Comparison of ENCODE assay signal across 8 cellular contexts in genomic region chr9:137027369-137028012, GRCh38. TPM values are rescaled to one million over a fixed set of nuclear protein-coding genes. Genes with fewer than 3 reads are reported as not detected.
DNase-seq lines count a peak whose midpoint lies in the region; ATAC-seq and TF ChIP-seq lines count a peak whose summit lies in the region.

No MANE protein-coding gene starts in this region.

- TF ChIP-seq POLR2A in right lobe of liver (IDR thresholded peaks at IDR 0.05) (no peak), transverse colon (IDR thresholded peaks at IDR 0.05) (no peak)

- in situ Hi-C loops in transverse colon (cut with MboI; ENCODE audit: low pct_ligation_motif_present in 1 of 4, low pct_unique_long_range_greater_than_20kb in 1 of 4, low sequenced_read_pairs in 3 of 4) = loop anchor here in 2 of 4 donors (25.0 kb wide), 1 partner anchor 240 kb away; the partner anchor contains the start of genes CCDC183 (in 2 of the 2) and TMEM141 (in 2 of the 2)

- H3K27me3 Mint-ChIP-seq in stimulated activated naive CD8-positive, alpha-beta T cell treated with anti-CD3 and anti-CD28 coated beads, Interleukin-15, Interleukin-2, amounts not matched to agents 100 ng/mL and 50 ng/mL, for 24 hours = no peaks in the 10 kb centered on the region

- 5% methylated on average over 4 of the region's 53 CpGs for WGBS in right lobe of liver (ENCODE audit: insufficient coverage, low coverage, low lambda C conversion rate, missing lambda C conversion rate)
- 12% methylated on average over 30 of the region's 53 CpGs; no CpG with 5 or more reads in 1 of the 2 donors for WGBS in transverse colon (ENCODE audit: low coverage in 1 of 2), 2 donors

- no peaks in the 10 kb centered on the region for H3K36me3 ChIP-seq in right lobe of liver
- no peaks in the 10 kb centered on the region for H3K36me3 ChIP-seq in transverse colon

- H3K4me1 ChIP-seq in right lobe of liver (peaks cover 0 to 58% (median 29%) of the 10 kb centered on the region in 4 donors), transverse colon (peaks cover 16 to 65% (median 47%) of the 10 kb centered on the region in 4 donors)

- H3K9me3 Mint-ChIP-seq in stimulated activated naive CD8-positive, alpha-beta T cell treated with anti-CD3 and anti-CD28 coated beads, Interleukin-15, Interleukin-2, amounts not matched to agents 100 ng/mL and 50 ng/mL, for 24 hours = no peaks in the 10 kb centered on the region

- TF ChIP-seq EP300 in transverse colon (IDR thresholded peaks at IDR 0.05; ENCODE audit: low read depth) = no peak

- ATAC-seq in stimulated activated naive CD8-positive, alpha-beta T cell treated with anti-CD3 and anti-CD28 coated beads, Interleukin-15, Interleukin-2, amounts not matched to agents 100 U/mL and 50 U/mL, for 24 hours = no peak
- peak in 1 of 4 donors; percentile 1 for ATAC-seq in right lobe of liver
- no peak for ATAC-seq in GM18519 (IDR thresholded peaks at IDR 0.05; ENCODE audit: low FRiP score, unreplicated experiment)
- ATAC-seq in HG03457 (IDR thresholded peaks at IDR 0.05; ENCODE audit: unreplicated experiment) = no peak

- H3K4me3 Mint-ChIP-seq in stimulated activated naive CD8-positive, alpha-beta T cell treated with anti-CD3 and anti-CD28 coated beads, Interleukin-15, Interleukin-2, amounts not matched to agents 100 ng/mL and 50 ng/mL, for 24 hours = peak overlapping the region; percentile 76

- peaks cover 35% of the 10 kb centered on the region for H3K4me1 Mint-ChIP-seq in stimulated activated naive CD8-positive, alpha-beta T cell treated with anti-CD3 and anti-CD28 coated beads, Interleukin-15, Interleukin-2, amounts not matched to agents 100 ng/mL and 50 ng/mL, for 24 hours (ENCODE audit: low read depth)

- H3K27me3 ChIP-seq in right lobe of liver = no peaks in the 10 kb centered on the region
- H3K27me3 ChIP-seq in transverse colon = no peaks in the 10 kb centered on the region

- H3K27ac Mint-ChIP-seq in stimulated activated naive CD8-positive, alpha-beta T cell treated with anti-CD3 and anti-CD28 coated beads, Interleukin-15, Interleukin-2, amounts not matched to agents 100 ng/mL and 50 ng/mL, for 24 hours = peak overlapping the region; percentile 18

- no peak for DNase-seq in stimulated activated naive CD8-positive, alpha-beta T cell treated with anti-CD3 and anti-CD28 coated beads, Interleukin-15, Interleukin-2, amounts not matched to agents 100 U/mL and 50 U/mL, for 24 hours
- DNase-seq in astrocyte of the hippocampus (ENCODE audit: low read depth, low spot score) (peak; percentile 57), right lobe of liver (peak in 1 of 3 donors; percentile 71), transverse colon (no peak), A172 (ENCODE audit: low spot score) (no peak)

- H3K4me3 ChIP-seq in right lobe of liver (peak overlapping the region; percentile 51 to 57 (median 56)), transverse colon (peak overlapping the region; percentile 30 to 54 (median 38))

- no peaks in the 10 kb centered on the region for H3K9me3 ChIP-seq in right lobe of liver
- no peaks in the 10 kb centered on the region for H3K9me3 ChIP-seq in transverse colon

- no peaks in the 10 kb centered on the region for H3K36me3 Mint-ChIP-seq in stimulated activated naive CD8-positive, alpha-beta T cell treated with anti-CD3 and anti-CD28 coated beads, Interleukin-15, Interleukin-2, amounts not matched to agents 100 ng/mL and 50 ng/mL, for 24 hours (ENCODE audit: low read depth)

- intact Hi-C loops in right lobe of liver (cut with DNase I) = no loop called here
- intact Hi-C loops in transverse colon (cut with DNase I; ENCODE audit: low total_unique reads) = no loop called here

- H3K27ac ChIP-seq in right lobe of liver (peak overlapping the region; percentile 24 to 73 (median 33)), transverse colon (peak overlapping the region; percentile 39 to 57 (median 46))

- no peak for TF ChIP-seq CTCF in right lobe of liver (IDR thresholded peaks at IDR 0.05)
- TF ChIP-seq CTCF in transverse colon (IDR thresholded peaks at IDR 0.05) = no peak

RNA-seq across cellular contexts. Expression of gene ABCA2, which starts 0.5 kb away (rescaled TPM):
- 10 to 100 TPM; 23.7 to 49.2 (median 34.2) TPM for total RNA-seq in right lobe of liver
- 100 to 1,000 TPM in 2 of 4 donors, 10 to 100 TPM in 2; 51.1 to 204 (median 96.5) TPM for total RNA-seq in transverse colon
- 32.3 and 33.5 TPM in 2 replicates for total RNA-seq in A172 (2014; rRNA removed; shearing (Covaris generic))

RNA-seq across cellular contexts. Expression of gene FUT7, which starts 4.4 kb away (rescaled TPM):
- under 1 TPM in 2 of 6 experiments, not detected in 4; 0.12 to 0.13 TPM for total RNA-seq in right lobe of liver
- total RNA-seq in transverse colon = not detected
- total RNA-seq in A172 (2014; rRNA removed; shearing (Covaris generic)) = 0.07 TPM in 1 of 2 replicates, not detected in the other

RNA-seq across cellular contexts. Expression of gene NPDC1, which starts 18.5 kb away (rescaled TPM):
- 10 to 100 TPM in 5 of 6 experiments, 1 to 10 TPM in 1; 9.3 to 14.9 (median 12.2) TPM for total RNA-seq in right lobe of liver
- 100 to 1,000 TPM in 2 of 4 donors, 10 to 100 TPM in 2; 58.0 to 972 (median 274) TPM for total RNA-seq in transverse colon
- total RNA-seq in A172 (2014; rRNA removed; shearing (Covaris generic)) = 47.4 and 49.6 TPM in 2 replicates

RNA-seq across cellular contexts. Expression of gene ENTPD2, which starts 26.4 kb away (rescaled TPM):
- total RNA-seq in right lobe of liver (1 to 10 TPM in 2 of 6 experiments, under 1 TPM in 4; 0.50 to 2.1 (median 0.80) TPM), transverse colon (10 to 100 TPM in 3 of 4 donors, 1 to 10 TPM in 1; 3.6 to 17.1 (median 14.1) TPM)
- not detected in 2 replicates for total RNA-seq in A172 (2014; rRNA removed; shearing (Covaris generic))

RNA-seq across cellular contexts. Expression of gene CLIC3, which starts 31.1 kb away (rescaled TPM):
- total RNA-seq in right lobe of liver = under 1 TPM in 2 of 6 experiments, not detected in 4; 0.37 to 0.51 TPM
- total RNA-seq in transverse colon = 1 to 10 TPM in 2 of 4 donors, not detected in 2; 2.5 to 3.8 TPM
- 126 and 133 TPM in 2 replicates for total RNA-seq in A172 (2014; rRNA removed; shearing (Covaris generic))
